9 cellular contexts compared by ENCODE assay signal in the genomic region with DNA sequence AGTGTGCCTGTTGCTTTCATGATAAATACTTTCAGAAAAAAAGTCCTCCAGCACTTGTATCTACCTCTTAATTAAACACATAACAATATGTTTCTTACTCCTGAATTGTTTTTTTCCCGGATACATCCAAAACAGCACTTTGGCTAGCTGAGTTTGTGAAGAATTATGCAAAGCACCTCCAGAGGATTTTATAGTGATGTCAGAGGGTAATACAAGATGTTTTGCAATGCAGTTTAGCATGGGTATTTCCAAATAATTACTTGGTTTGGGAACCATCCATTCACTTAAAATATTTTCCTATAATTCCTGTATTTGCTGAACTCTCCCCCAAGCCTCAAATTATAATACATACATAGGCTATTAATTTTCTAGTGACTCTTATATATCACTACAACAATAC. TPM values are rescaled to one million over a fixed set of nuclear protein-coding genes. Genes with fewer than 3 reads are reported as not detected.
"Had no signal": no experiment of that assay in that cellular context is flagged by ENCODE, and none has a peak within 500 bp of the region (broad histone marks: within the 10 kb centered on the region; RNA-seq: fewer than 3 reads in every experiment).

No MANE protein-coding gene starts in this region.

- DNase-seq: GOT3, H7, HFFc6 had no signal

- H3K4me3 ChIP-seq: HAP-1 had no signal

- H3K9me3 ChIP-seq: HAP-1 had no signal

- H3K4me1 ChIP-seq: HAP-1 had no signal

- ATAC-seq: HCT116, HepG2 had no signal

- H3K27ac ChIP-seq: HL-60 had no signal

- H3K36me3 ChIP-seq: HAP-1 had no signal

RNA-seq across cellular contexts. Expression of a gene that starts 37.7 kb away (rescaled TPM):
- total RNA-seq: H4, H7, HepG2, HFFc6, HT1080 had no signal
